In genomic region chr16:907819-908218, GRCh38 we compare ENCODE assay signal across 27 cellular contexts.
DNase-seq lines count a peak whose midpoint lies in the region; ATAC-seq and TF ChIP-seq lines count a peak whose summit lies in the region.
"Had no signal": no experiment of that assay in that cellular context is flagged by ENCODE, and none has a peak within 500 bp of the region (broad histone marks: within the 10 kb centered on the region; RNA-seq: fewer than 3 reads in every experiment).

No MANE protein-coding gene starts in this region.

- ATAC-seq in RWPE2 (ENCODE audit: low read depth) (no peak), GM18861 (IDR thresholded peaks at IDR 0.05; ENCODE audit: unreplicated experiment) (no peak), HG03108 (IDR thresholded peaks at IDR 0.05; ENCODE audit: unreplicated experiment) (no peak)
- ATAC-seq in activated CD4-positive, alpha-beta T cell treated with anti-CD3 and anti-CD28 coated beads for 36 hours: no peak
- ATAC-seq: activated CD8-positive, alpha-beta T cell treated with anti-CD3 and anti-CD28 coated beads for 36 hours; left colon; Panc1; stimulated activated naive CD8-positive, alpha-beta T cell treated with anti-CD3 and anti-CD28 coated beads, Interleukin-15, amount 100 ng/mL, for 72 hours had no signal

- no peak for TF ChIP-seq POLR2A in Peyer's patch (IDR thresholded peaks at IDR 0.05)

- DNase-seq in BE2C: peak; percentile 5
- DNase-seq in NCI-H1417 (lab: John Stamatoyannopoulos, UW): peak in 2 of 3 experiments; percentile 90 to 99
- DNase-seq in RWPE2 (ENCODE audit: low spot score): peak; percentile 29
- DNase-seq in midbrain (lab: John Stamatoyannopoulos, UW): peak; percentile 44
- no peak for DNase-seq in activated CD4-positive, alpha-beta T cell treated with anti-CD3 and anti-CD28 coated beads for 36 hours
- DNase-seq in Peyer's patch: no peak
- DNase-seq: activated CD8-positive, alpha-beta memory T cell treated with anti-CD3 and anti-CD28 coated beads, Interleukin-2, amount 50 U/mL, for 48 hours; activated CD8-positive, alpha-beta T cell treated with anti-CD3 and anti-CD28 coated beads for 36 hours; activated naive CD4-positive, alpha-beta T cell treated with Interleukin-2 at 50 U/mL for 16 hours; CD4-positive, alpha-beta memory T cell; dermis blood vessel endothelial cell; foreskin fibroblast; KBM-7; left colon; NCI-H1092; NCI-H524; right lobe of liver; stimulated activated CD8-positive, alpha-beta memory T cell treated with anti-CD3 and anti-CD28 coated beads, Interleukin-4, amount 100 ng/mL, for 48 hours; stimulated activated naive CD8-positive, alpha-beta T cell treated with anti-CD3 and anti-CD28 coated beads, Interleukin-15, amount 100 ng/mL, for 72 hours; SW 1271 had no signal

- H3K36me3 ChIP-seq in BE2C (peaks cover 5% of the 10 kb centered on the region; the same call in 1 of the 2 replicates), RWPE2 (ENCODE audit: low read depth) (no peaks in the 10 kb centered on the region), Peyer's patch (peaks cover 0 to 17% (median 0%) of the 10 kb centered on the region in 3 donors)
- H3K36me3 ChIP-seq: right lobe of liver had no signal

- H3K4me1 ChIP-seq in BE2C (no peaks in the 10 kb centered on the region), RWPE2 (ENCODE audit: insufficient read depth, poor library complexity, severe bottlenecking) (no peaks in the 10 kb centered on the region), Peyer's patch (no peaks in the 10 kb centered on the region)
- H3K4me1 ChIP-seq: esophagus muscularis mucosa, right lobe of liver, transverse colon had no signal

- no peaks in the 10 kb centered on the region for H3K4me1 Mint-ChIP-seq in activated CD4-positive, alpha-beta T cell treated with anti-CD3 and anti-CD28 coated beads for 36 hours
- H3K4me1 Mint-ChIP-seq: memory B cell; stimulated activated naive CD8-positive, alpha-beta T cell treated with anti-CD3 and anti-CD28 coated beads, Interleukin-15, amount 100 ng/mL, for 72 hours had no signal

- H3K36me3 Mint-ChIP-seq in activated CD4-positive, alpha-beta T cell treated with anti-CD3 and anti-CD28 coated beads for 36 hours (ENCODE audit: low read depth): peaks cover 17% of the 10 kb centered on the region

- H3K27ac ChIP-seq in RWPE2 (ENCODE audit: poor library complexity, severe bottlenecking) (no peak overlapping the region), Peyer's patch (no peak overlapping the region)
- H3K27ac ChIP-seq: esophagus muscularis mucosa, right lobe of liver, transverse colon had no signal

- no peak overlapping the region for H3K27ac Mint-ChIP-seq in activated CD4-positive, alpha-beta T cell treated with anti-CD3 and anti-CD28 coated beads for 36 hours
- H3K27ac Mint-ChIP-seq: activated CD8-positive, alpha-beta T cell treated with anti-CD3 and anti-CD28 coated beads for 36 hours; activated T-helper 1 cell treated with anti-CD3 and anti-CD28 coated beads, Interleukin-12 subunit alpha, Interleukin-12 subunit beta, Interleukin-2, Interleukin-4 antibody, amounts not matched to agents 30 ng/mL and 10 ng/mL and 1 ng/mL, durations not matched to agents 14 hours and 24 hours and 36 hours; CD4-positive, alpha-beta memory T cell; memory B cell; stimulated activated naive CD8-positive, alpha-beta T cell treated with anti-CD3 and anti-CD28 coated beads, Interleukin-15, amount 100 ng/mL, for 72 hours had no signal

- POLR2A ChIA-PET in activated CD4-positive, alpha-beta T cell treated with anti-CD3 and anti-CD28 coated beads for 36 hours (lab: Charles Lee): no interaction called here

- H3K27me3 Mint-ChIP-seq in activated CD4-positive, alpha-beta T cell treated with anti-CD3 and anti-CD28 coated beads for 36 hours: no peaks in the 10 kb centered on the region
- H3K27me3 Mint-ChIP-seq: activated CD8-positive, alpha-beta T cell treated with anti-CD3 and anti-CD28 coated beads for 36 hours; CD4-positive, alpha-beta memory T cell; memory B cell; stimulated activated naive CD8-positive, alpha-beta T cell treated with anti-CD3 and anti-CD28 coated beads, Interleukin-15, amount 100 ng/mL, for 72 hours had no signal

- CTCF ChIA-PET in activated CD4-positive, alpha-beta T cell treated with anti-CD3 and anti-CD28 coated beads for 36 hours (lab: Charles Lee): no interaction called here

- intact Hi-C loops in activated CD4-positive, alpha-beta T cell treated with anti-CD3 and anti-CD28 coated beads for 36 hours (cut with DNase I, micrococcal nuclease): no loop called here

- H3K4me3 ChIP-seq in BE2C (ENCODE audit: low read depth, low read length): no peak overlapping the region
- H3K4me3 ChIP-seq in RWPE2 (ENCODE audit: severe bottlenecking): no peak overlapping the region
- H3K4me3 ChIP-seq in Peyer's patch: no peak overlapping the region
- H3K4me3 ChIP-seq: esophagus muscularis mucosa, right lobe of liver, transverse colon had no signal

- H3K9me3 ChIP-seq in BE2C: no peaks in the 10 kb centered on the region
- H3K9me3 ChIP-seq in RWPE2 (ENCODE audit: severe bottlenecking): no peaks in the 10 kb centered on the region
- H3K9me3 ChIP-seq in Peyer's patch: no peaks in the 10 kb centered on the region

- TF ChIP-seq CTCF in BE2C (IDR thresholded peaks at IDR 0.05; ENCODE audit: low read depth, low read length) (no peak), RWPE2 (IDR thresholded peaks at IDR 0.05; ENCODE audit: poor library complexity, severe bottlenecking) (no peak), Peyer's patch (IDR thresholded peaks at IDR 0.05) (no peak)

- no peaks in the 10 kb centered on the region for H3K9me3 Mint-ChIP-seq in activated CD4-positive, alpha-beta T cell treated with anti-CD3 and anti-CD28 coated beads for 36 hours (ENCODE audit: low read depth)
- H3K9me3 Mint-ChIP-seq: activated CD8-positive, alpha-beta T cell treated with anti-CD3 and anti-CD28 coated beads for 36 hours; memory B cell had no signal

- no peak overlapping the region for H3K4me3 Mint-ChIP-seq in activated CD4-positive, alpha-beta T cell treated with anti-CD3 and anti-CD28 coated beads for 36 hours
- H3K4me3 Mint-ChIP-seq: activated CD8-positive, alpha-beta T cell treated with anti-CD3 and anti-CD28 coated beads for 36 hours; activated T-helper 1 cell treated with anti-CD3 and anti-CD28 coated beads, Interleukin-12 subunit alpha, Interleukin-12 subunit beta, Interleukin-2, Interleukin-4 antibody, amounts not matched to agents 30 ng/mL and 10 ng/mL and 1 ng/mL, durations not matched to agents 14 hours and 24 hours and 36 hours; CD4-positive, alpha-beta memory T cell; memory B cell; stimulated activated naive CD8-positive, alpha-beta T cell treated with anti-CD3 and anti-CD28 coated beads, Interleukin-15, amount 100 ng/mL, for 72 hours had no signal

- H3K27me3 ChIP-seq in BE2C (no peaks in the 10 kb centered on the region), RWPE2 (ENCODE audit: insufficient read depth, poor library complexity, severe bottlenecking) (no peaks in the 10 kb centered on the region), Peyer's patch (no peaks in the 10 kb centered on the region)
- H3K27me3 ChIP-seq: esophagus muscularis mucosa, right lobe of liver, transverse colon had no signal

Comparison
In these comparisons a context has a peak if more than half of its experiments do, and no peak if none do; other contexts are left out.
1. DNase-seq: peak in BE2C (single experiment), NCI-H1417 (2 of 3), RWPE2 (single experiment) and midbrain (single experiment); none in activated CD4-positive, alpha-beta T cell treated with anti-CD3 and anti-CD28 coated beads for 36 hours (single experiment) and Peyer's patch (0 of 3).